In genomic region chr17:77424585-77425344, GRCh38 we compare ENCODE assay signal across 8 cellular contexts.
DNase-seq lines count a peak whose midpoint lies in the region; ATAC-seq and TF ChIP-seq lines count a peak whose summit lies in the region.

No MANE protein-coding gene starts in this region.

- no peak overlapping the region for H3K4me3 ChIP-seq in heart left ventricle
- H3K4me3 ChIP-seq in prostate gland: no peak overlapping the region

- H3K9me3 ChIP-seq in heart left ventricle (no peaks in the 10 kb centered on the region), prostate gland (no peaks in the 10 kb centered on the region)

- H3K36me3 ChIP-seq in heart left ventricle (peaks cover 0 to 2% (median 0%) of the 10 kb centered on the region in 9 donors), prostate gland (no peaks in the 10 kb centered on the region)

- H3K4me1 ChIP-seq in heart left ventricle: peaks cover 36 to 100% (median 99%) of the 10 kb centered on the region in 12 donors
- peaks cover 29% of the 10 kb centered on the region for H3K4me1 ChIP-seq in prostate gland (replicated peaks)

- peak; percentile 44 for DNase-seq in COLO829 (ENCODE audit: low spot score)
- DNase-seq in UCSD-AML1 (lab: John Stamatoyannopoulos, UW; ENCODE audit: unreplicated experiment): peak; percentile 74
- peak; percentile 94 to 98 (median 96) for DNase-seq in heart left ventricle
- DNase-seq in prostate gland (ENCODE audit: low spot score): no peak
- DNase-seq in T-helper 1 cell: no peak
- no peak for DNase-seq in NCI-H2107 (lab: John Stamatoyannopoulos, UW)
- no peak for DNase-seq in NCI-H524 (lab: John Stamatoyannopoulos, UW)

- ATAC-seq in heart left ventricle: peak; percentile 47 to 75 (median 57)
- no peak for ATAC-seq in HG03457 (IDR thresholded peaks at IDR 0.05; ENCODE audit: unreplicated experiment)

- H3K27me3 ChIP-seq in heart left ventricle (no peaks in the 10 kb centered on the region), prostate gland (replicated peaks; ENCODE audit: insufficient read depth) (no peaks in the 10 kb centered on the region)

- TF ChIP-seq POLR2A in heart left ventricle (IDR thresholded peaks at IDR 0.05) (no peak), prostate gland (IDR thresholded peaks at IDR 0.05) (no peak)

- intact Hi-C loops in heart left ventricle (cut with DNase I) (loop anchor here (5.0 to 10.0 kb wide), 4 partner anchors 37 to 92 kb away; no protein-coding TSS in a partner anchor), prostate gland (cut with DNase I) (loop anchor here (5.0 kb wide), 2 partner anchors 53 to 92 kb away; no protein-coding TSS in a partner anchor)

- H3K27ac ChIP-seq in heart left ventricle (peak overlapping the region; percentile 43 to 97 (median 80)), prostate gland (peak overlapping the region; percentile 80 to 90)

- TF ChIP-seq CTCF in heart left ventricle (IDR thresholded peaks at IDR 0.05) (peak in 1 of 12 donors; percentile 24), prostate gland (IDR thresholded peaks at IDR 0.05) (no peak)

- WGBS in heart left ventricle, 4 donors: 19 to 28% (median 22%) methylated on average over 16 to 21 of the region's 21 CpGs
- WGBS in prostate gland: 50% methylated on average over 21 of the region's 21 CpGs

Comparison
In these comparisons a context has a peak if more than half of its experiments do, and no peak if none do; other contexts are left out.
1. DNase-seq: peak in COLO829 (single experiment), UCSD-AML1 (single experiment) and heart left ventricle (5 of 5); none in prostate gland (single experiment), T-helper 1 cell (0 of 5), NCI-H2107 (single experiment) and NCI-H524 (0 of 2).